ENCODE assay signal across 8 cellular contexts in the genomic region with DNA sequence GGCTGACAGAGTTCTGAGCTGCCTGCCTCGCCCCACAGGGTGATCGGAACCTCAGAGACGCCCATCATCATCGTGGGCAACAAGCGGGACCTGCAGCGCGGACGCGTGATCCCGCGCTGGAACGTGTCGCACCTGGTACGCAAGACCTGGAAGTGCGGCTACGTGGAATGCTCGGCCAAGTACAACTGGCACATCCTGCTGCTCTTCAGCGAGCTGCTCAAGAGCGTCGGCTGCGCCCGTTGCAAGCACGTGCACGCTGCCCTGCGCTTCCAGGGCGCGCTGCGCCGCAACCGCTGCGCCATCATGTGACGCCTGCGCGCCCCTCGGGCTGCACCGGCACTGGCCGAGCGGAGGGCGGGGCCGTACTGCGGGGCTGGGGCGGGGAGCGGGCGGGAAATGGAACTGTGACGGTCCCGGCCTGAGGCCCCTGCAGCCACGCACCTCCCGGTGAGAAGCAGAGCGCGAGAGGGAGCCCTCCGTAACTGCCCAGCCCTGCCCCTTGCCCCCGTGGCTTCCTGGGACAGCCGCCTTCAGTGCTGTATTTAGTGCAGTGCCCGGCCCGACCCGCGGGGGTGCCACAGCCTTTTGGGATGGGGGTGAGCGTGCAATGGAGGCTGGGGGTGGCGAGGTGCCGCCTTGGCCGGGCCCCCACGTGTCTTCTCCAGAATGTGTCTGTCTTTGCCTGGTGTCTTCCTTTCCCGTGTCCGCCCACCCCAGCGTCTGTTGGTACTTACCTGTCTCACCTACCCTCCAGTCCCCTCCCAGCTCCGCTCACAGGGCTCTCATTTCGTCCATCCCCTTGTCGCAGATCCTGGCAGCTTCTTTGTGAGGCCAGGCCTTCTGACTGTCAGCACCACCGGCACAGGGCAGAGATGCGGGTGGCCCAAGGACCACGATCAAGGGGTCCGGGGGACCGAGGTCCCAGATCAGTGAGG. TPM values are rescaled to one million over a fixed set of nuclear protein-coding genes. Genes with fewer than 3 reads are reported as not detected.
DNase-seq lines count a peak whose midpoint lies in the region; ATAC-seq, FAIRE-seq and TF ChIP-seq lines count a peak whose summit lies in the region.

No MANE protein-coding gene starts in this region.

- peaks cover 38% of the 10 kb centered on the region for H3K27me3 Mint-ChIP-seq in activated naive CD8-positive, alpha-beta T cell treated with anti-CD3 and anti-CD28 coated beads, Interleukin-2, amount 50 U/mL, for 24 hours
- H3K27me3 Mint-ChIP-seq in type B pancreatic cell, result peaks cover 40% of the 10 kb centered on the region

- CTCF ChIA-PET in HepG2 (lab: Yijun Ruan, JAX; ENCODE audit: low intra/inter-chr PET ratio, low total read pairs), result no interaction called here
- CTCF ChIA-PET in A673 (lab: Charles Lee), result no interaction called here

- H3K4me3 Mint-ChIP-seq in activated naive CD8-positive, alpha-beta T cell treated with anti-CD3 and anti-CD28 coated beads, Interleukin-2, amount 50 U/mL, for 24 hours, result peak overlapping the region; percentile 61
- peak overlapping the region; percentile 64 for H3K4me3 Mint-ChIP-seq in type B pancreatic cell

- TF ChIP-seq CTCF in HepG2 (CRISPR knock-in tag; IDR thresholded peaks at IDR 0.05) (no peak), type B pancreatic cell (conservative IDR thresholded peaks at IDR 0.05) (peak; percentile 29), A673 (conservative IDR thresholded peaks at IDR 0.05; ENCODE audit: low read depth, low read length) (no peak)

- no peaks in the 10 kb centered on the region for H3K36me3 ChIP-seq in HepG2 (replicated peaks in 1 of 2; ENCODE audit: control insufficient read depth in 1 of 2, insufficient read depth in 2 of 2, low read length in 2 of 2)
- no peaks in the 10 kb centered on the region for H3K36me3 ChIP-seq in A673 (ENCODE audit: insufficient read depth, low read length, poor library complexity, severe bottlenecking)

- WGBS in HepG2 (ENCODE audit: low lambda C conversion rate), result 85% methylated on average over 45 of the region's 73 CpGs

- peaks cover 7% of the 10 kb centered on the region for H3K4me1 Mint-ChIP-seq in activated naive CD8-positive, alpha-beta T cell treated with anti-CD3 and anti-CD28 coated beads, Interleukin-2, amount 50 U/mL, for 24 hours
- no peaks in the 10 kb centered on the region for H3K4me1 Mint-ChIP-seq in type B pancreatic cell (ENCODE audit: unreplicated experiment)

- no peak for TF ChIP-seq POLR2A in HepG2 (IDR thresholded peaks at IDR 0.05; ENCODE audit: insufficient read depth in 1 of 2, low read depth in 2 of 2, low read length in 2 of 2)

- intact Hi-C loops in HepG2 (cut with micrococcal nuclease; ENCODE audit: unreplicated experiment) (no loop called here), A673 (cut with micrococcal nuclease; ENCODE audit: unreplicated experiment) (loop anchor here (10.0 kb wide), 1 partner anchor 426 kb away; no protein-coding TSS in a partner anchor)

- H3K4me1 ChIP-seq in HepG2 (ENCODE audit: insufficient read depth, low read length) (no peaks in the 10 kb centered on the region), A673 (ENCODE audit: insufficient read depth, low read length, poor library complexity, severe bottlenecking) (no peaks in the 10 kb centered on the region)

- ATAC-seq in activated naive CD8-positive, alpha-beta T cell treated with anti-CD3 and anti-CD28 coated beads, Interleukin-2, amount 50 U/mL, for 24 hours, result peak; percentile 47
- no peak; the same call in 2 of the 3 replicates for ATAC-seq in HepG2
- no peak for ATAC-seq in HG03139 (IDR thresholded peaks at IDR 0.05; ENCODE audit: unreplicated experiment)

- H3K27ac ChIP-seq in HepG2 (ENCODE audit: extremely low read length, insufficient read depth, low read length), result no peak overlapping the region
- H3K27ac ChIP-seq in A673 (ENCODE audit: low read depth, low read length, poor library complexity, severe bottlenecking), result no peak overlapping the region

- no TSS peak for BruUV-seq in HepG2 (replicated peaks; lab: Mats Ljungman, UMichigan)
- BruUV-seq in A673 (replicated peaks; lab: Mats Ljungman, UMichigan), result no TSS peak

- DNase-seq in stimulated activated CD4-positive, alpha-beta T cell treated with anti-CD3 and anti-CD28 coated beads, Interleukin-15, amount 100 ng/mL, for 24 hours, result peak; percentile 54
- DNase-seq in stimulated activated CD4-positive, alpha-beta T cell treated with anti-CD3 and anti-CD28 coated beads, Interleukin-12 subunit alpha, Interleukin-12 subunit beta, amount 100 ng/mL, for 4 hours, result no peak
- no peak for DNase-seq in activated naive CD8-positive, alpha-beta T cell treated with anti-CD3 and anti-CD28 coated beads, Interleukin-2, amount 50 U/mL, for 24 hours
- DNase-seq in HepG2 (ENCODE audit: low spot score) (no peak), type B pancreatic cell (ENCODE audit: extremely low spot score, unreplicated experiment) (no peak), NOMO-1 treated with dmso at 0.1 percent for 144 hours (lab: John Stamatoyannopoulos, UW; ENCODE audit: unreplicated experiment) (no peak), A673 (ENCODE audit: low spot score) (no peak)

- no peaks in the 10 kb centered on the region for H3K36me3 Mint-ChIP-seq in activated naive CD8-positive, alpha-beta T cell treated with anti-CD3 and anti-CD28 coated beads, Interleukin-2, amount 50 U/mL, for 24 hours (ENCODE audit: low read depth)
- H3K36me3 Mint-ChIP-seq in type B pancreatic cell, result peaks cover 7% of the 10 kb centered on the region

- peaks cover 2 to 19% of the 10 kb centered on the region in 2 experiments; a peak in 2 of 5 replicates for H3K27me3 ChIP-seq in HepG2 (ENCODE audit: control insufficient read depth in 1 of 2, insufficient read depth in 2 of 2, low read length in 2 of 2)
- H3K27me3 ChIP-seq in A673 (replicated peaks; ENCODE audit: insufficient read depth, low read depth, low read length, poor library complexity), result no peaks in the 10 kb centered on the region

- POLR2A ChIA-PET in HepG2 (lab: Yijun Ruan, JAX) (no interaction called here), A673 (lab: Charles Lee; ENCODE audit: low non-redundant PET) (no interaction called here)

- no peaks in the 10 kb centered on the region for H4K20me1 ChIP-seq in HepG2 (ENCODE audit: insufficient read depth, low read length)

- no peak overlapping the region for H3K4me2 ChIP-seq in HepG2 (ENCODE audit: low read depth, low read length)

- TF ChIP-seq EP300 in HepG2 (IDR thresholded peaks at IDR 0.05; ENCODE audit: low read depth in 2 of 2, low read length in 2 of 2) (no peak), HepG2 (CRISPR knock-in tag; IDR thresholded peaks at IDR 0.05; ENCODE audit: borderline replicate concordance) (no peak)

- in situ Hi-C loops in HepG2 (cut with HindIII; ENCODE audit: extremely low pct_ligation_motif_present, low pct_unique_long_range_greater_than_20kb), result loop anchor here (10.0 to 25.0 kb wide), 2 partner anchors 186 to 429 kb away; no protein-coding TSS in a partner anchor

- H3K4me3 ChIP-seq in HepG2 (replicated peaks in 1 of 3; ENCODE audit: insufficient read depth in 1 of 3, low read depth in 2 of 3, low read length in 3 of 3) (no peak overlapping the region), A673 (ENCODE audit: low read depth, low read length, poor library complexity, severe bottlenecking) (no peak overlapping the region)

- no peak overlapping the region for H3K9ac ChIP-seq in HepG2 (ENCODE audit: insufficient read depth, low read depth, low read length)

- no peaks in the 10 kb centered on the region for H3K79me2 ChIP-seq in HepG2 (ENCODE audit: insufficient read depth, low read length)

- no peak overlapping the region for H3K27ac Mint-ChIP-seq in activated naive CD8-positive, alpha-beta T cell treated with anti-CD3 and anti-CD28 coated beads, Interleukin-2, amount 50 U/mL, for 24 hours
- H3K27ac Mint-ChIP-seq in type B pancreatic cell, result no peak overlapping the region

- no peak for TF ChIP-seq RAD21 in HepG2 (CRISPR knock-in tag; IDR thresholded peaks at IDR 0.05)

- H3K9me3 ChIP-seq in HepG2 (ENCODE audit: low read length) (no peaks in the 10 kb centered on the region), A673 (ENCODE audit: low read depth, low read length, poor library complexity, severe bottlenecking) (no peaks in the 10 kb centered on the region)

- no peak overlapping the region for H2AFZ ChIP-seq in HepG2 (ENCODE audit: low read length)

- H3K9me3 Mint-ChIP-seq in activated naive CD8-positive, alpha-beta T cell treated with anti-CD3 and anti-CD28 coated beads, Interleukin-2, amount 50 U/mL, for 24 hours, result no peaks in the 10 kb centered on the region
- no peaks in the 10 kb centered on the region for H3K9me3 Mint-ChIP-seq in type B pancreatic cell

- FAIRE-seq in HepG2 (lab: Jason Lieb, UNC), result no peak

RNA-seq across cellular contexts. Expression of gene RASL10B, which starts 9.8 kb away (rescaled TPM):
- total RNA-seq in HepG2 (2016; rRNA removed; fragmentation: Illumina TruSeq; extraction: Trizol) (11.0 TPM in 2 replicates), type B pancreatic cell (ENCODE audit: low replicate concordance) (6.4 and 29.4 TPM in 2 replicates), A673 (2021) (15.9 TPM in 2 replicates)
- 6.7 and 7.7 TPM in 2 replicates for total RNA-seq in HepG2 (2016; cell fraction: cytosol; rRNA removed; fragmentation: Illumina TruSeq; extraction: Trizol; ENCODE audit: low read depth)
- total RNA-seq in HepG2 (2016; cell fraction: insoluble cytoplasmic fraction; rRNA removed; fragmentation: Illumina TruSeq; extraction: Trizol), result 9.5 and 11.0 TPM in 2 replicates
- 22.4 and 23.7 TPM in 2 replicates for total RNA-seq in HepG2 (2016; cell fraction: membrane; rRNA removed; fragmentation: Illumina TruSeq; extraction: Trizol)
- 5.6 and 6.2 TPM in 2 replicates for total RNA-seq in HepG2 (2016; cell fraction: nucleus; rRNA removed; fragmentation: Illumina TruSeq; extraction: Trizol)
- 7.5 and 8.8 TPM in 2 replicates for polyA plus RNA-seq in HepG2 (2011; rRNA removed)
- 5.6 and 9.6 TPM in 2 replicates for polyA plus RNA-seq in HepG2 (2011; cell fraction: cytosol; rRNA removed)
- polyA plus RNA-seq in HepG2 (2011; cell fraction: nucleus; rRNA removed), result 7.2 and 7.9 TPM in 2 replicates
- 7.8 and 8.4 TPM in 2 replicates for polyA plus RNA-seq in HepG2 (2012)
- 10.8 and 10.9 TPM in 2 replicates for polyA plus RNA-seq in HepG2 (2016; cell fraction: cytosol; fragmentation: Illumina TruSeq; extraction: Trizol; ENCODE audit: low read depth)
- polyA plus RNA-seq in HepG2 (2016; cell fraction: insoluble cytoplasmic fraction; fragmentation: Illumina TruSeq; extraction: Trizol; ENCODE audit: low read depth), result 11.0 and 13.4 TPM in 2 replicates
- 23.2 and 26.5 TPM in 2 replicates for polyA plus RNA-seq in HepG2 (2016; cell fraction: membrane; fragmentation: Illumina TruSeq; extraction: Trizol; ENCODE audit: low read depth)
- 9.0 and 10.2 TPM in 2 replicates for polyA plus RNA-seq in HepG2 (2016; cell fraction: nucleus; fragmentation: Illumina TruSeq; extraction: Trizol; ENCODE audit: insufficient read depth, low read depth)
- polyA minus RNA-seq in HepG2 (2011; rRNA and poly(A)+ RNA removed; ENCODE audit: low replicate concordance), result 31.4 TPM in 1 of 2 replicates, not detected in the other
- 7.5 and 10.6 TPM in 2 replicates for polyA minus RNA-seq in HepG2 (2011; cell fraction: cytosol; rRNA and poly(A)+ RNA removed)
- polyA minus RNA-seq in HepG2 (2011; cell fraction: nucleus; rRNA and poly(A)+ RNA removed), result 5.0 and 7.1 TPM in 2 replicates

RNA-seq across cellular contexts. Expression of gene GAS2L2, which starts 11.8 kb away (rescaled TPM):
- total RNA-seq in HepG2 (2016; rRNA removed; fragmentation: Illumina TruSeq; extraction: Trizol), result not detected in 2 replicates
- total RNA-seq in HepG2 (2016; cell fraction: cytosol; rRNA removed; fragmentation: Illumina TruSeq; extraction: Trizol; ENCODE audit: low read depth), result not detected in 2 replicates
- not detected in 2 replicates for total RNA-seq in HepG2 (2016; cell fraction: insoluble cytoplasmic fraction; rRNA removed; fragmentation: Illumina TruSeq; extraction: Trizol)
- total RNA-seq in HepG2 (2016; cell fraction: membrane; rRNA removed; fragmentation: Illumina TruSeq; extraction: Trizol), result not detected in 2 replicates
- total RNA-seq in HepG2 (2016; cell fraction: nucleus; rRNA removed; fragmentation: Illumina TruSeq; extraction: Trizol), result not detected in 2 replicates
- polyA plus RNA-seq in HepG2 (2011; rRNA removed), result not detected in 2 replicates
- polyA plus RNA-seq in HepG2 (2011; cell fraction: cytosol; rRNA removed), result not detected in 2 replicates
- polyA plus RNA-seq in HepG2 (2011; cell fraction: nucleus; rRNA removed), result not detected in 2 replicates
- not detected in 2 replicates for polyA plus RNA-seq in HepG2 (2012)
- polyA plus RNA-seq in HepG2 (2016; cell fraction: cytosol; fragmentation: Illumina TruSeq; extraction: Trizol; ENCODE audit: low read depth), result not detected in 2 replicates
- polyA plus RNA-seq in HepG2 (2016; cell fraction: insoluble cytoplasmic fraction; fragmentation: Illumina TruSeq; extraction: Trizol; ENCODE audit: low read depth), result not detected in 2 replicates
- polyA plus RNA-seq in HepG2 (2016; cell fraction: membrane; fragmentation: Illumina TruSeq; extraction: Trizol; ENCODE audit: low read depth), result not detected in 2 replicates
- not detected in 2 replicates for polyA plus RNA-seq in HepG2 (2016; cell fraction: nucleus; fragmentation: Illumina TruSeq; extraction: Trizol; ENCODE audit: insufficient read depth, low read depth)
- 0.06 and 0.09 TPM in 2 replicates for polyA minus RNA-seq in HepG2 (2011; rRNA and poly(A)+ RNA removed; ENCODE audit: low replicate concordance)
- polyA minus RNA-seq in HepG2 (2011; cell fraction: cytosol; rRNA and poly(A)+ RNA removed), result not detected in 2 replicates
- not detected in 2 replicates for polyA minus RNA-seq in HepG2 (2011; cell fraction: nucleus; rRNA and poly(A)+ RNA removed)
- total RNA-seq in type B pancreatic cell (ENCODE audit: low replicate concordance), result 0.22 TPM in 1 of 2 replicates, not detected in the other
- not detected in 2 replicates for total RNA-seq in A673 (2021)

RNA-seq across cellular contexts. Expression of gene C17orf50, which starts 19.4 kb away (rescaled TPM):
- total RNA-seq in HepG2 (2016; rRNA removed; fragmentation: Illumina TruSeq; extraction: Trizol), result not detected in 2 replicates
- not detected in 2 replicates for total RNA-seq in HepG2 (2016; cell fraction: cytosol; rRNA removed; fragmentation: Illumina TruSeq; extraction: Trizol; ENCODE audit: low read depth)
- total RNA-seq in HepG2 (2016; cell fraction: insoluble cytoplasmic fraction; rRNA removed; fragmentation: Illumina TruSeq; extraction: Trizol), result not detected in 2 replicates
- total RNA-seq in HepG2 (2016; cell fraction: membrane; rRNA removed; fragmentation: Illumina TruSeq; extraction: Trizol), result not detected in 2 replicates
- not detected in 2 replicates for total RNA-seq in HepG2 (2016; cell fraction: nucleus; rRNA removed; fragmentation: Illumina TruSeq; extraction: Trizol)
- polyA plus RNA-seq in HepG2 (2011; rRNA removed), result not detected in 2 replicates
- polyA plus RNA-seq in HepG2 (2011; cell fraction: cytosol; rRNA removed), result not detected in 2 replicates
- polyA plus RNA-seq in HepG2 (2011; cell fraction: nucleus; rRNA removed), result not detected in 2 replicates
- polyA plus RNA-seq in HepG2 (2012), result not detected in 2 replicates
- not detected in 2 replicates for polyA plus RNA-seq in HepG2 (2016; cell fraction: cytosol; fragmentation: Illumina TruSeq; extraction: Trizol; ENCODE audit: low read depth)
- polyA plus RNA-seq in HepG2 (2016; cell fraction: insoluble cytoplasmic fraction; fragmentation: Illumina TruSeq; extraction: Trizol; ENCODE audit: low read depth), result not detected in 2 replicates
- polyA plus RNA-seq in HepG2 (2016; cell fraction: membrane; fragmentation: Illumina TruSeq; extraction: Trizol; ENCODE audit: low read depth), result not detected in 2 replicates
- polyA plus RNA-seq in HepG2 (2016; cell fraction: nucleus; fragmentation: Illumina TruSeq; extraction: Trizol; ENCODE audit: insufficient read depth, low read depth), result not detected in 2 replicates
- not detected in 2 replicates for polyA minus RNA-seq in HepG2 (2011; rRNA and poly(A)+ RNA removed; ENCODE audit: low replicate concordance)
- polyA minus RNA-seq in HepG2 (2011; cell fraction: cytosol; rRNA and poly(A)+ RNA removed), result not detected in 2 replicates
- not detected in 2 replicates for polyA minus RNA-seq in HepG2 (2011; cell fraction: nucleus; rRNA and poly(A)+ RNA removed)
- total RNA-seq in type B pancreatic cell (ENCODE audit: low replicate concordance), result not detected in 2 replicates
- not detected in 2 replicates for total RNA-seq in A673 (2021)

RNA-seq across cellular contexts. Expression of gene MMP28, which starts 54.2 kb away (rescaled TPM):
- total RNA-seq in HepG2 (2016; rRNA removed; fragmentation: Illumina TruSeq; extraction: Trizol) (not detected in 2 replicates), type B pancreatic cell (ENCODE audit: low replicate concordance) (0.97 and 1.8 TPM in 2 replicates), A673 (2021) (not detected in 2 replicates)
- total RNA-seq in HepG2 (2016; cell fraction: cytosol; rRNA removed; fragmentation: Illumina TruSeq; extraction: Trizol; ENCODE audit: low read depth), result not detected in 2 replicates
- total RNA-seq in HepG2 (2016; cell fraction: insoluble cytoplasmic fraction; rRNA removed; fragmentation: Illumina TruSeq; extraction: Trizol), result not detected in 2 replicates
- total RNA-seq in HepG2 (2016; cell fraction: membrane; rRNA removed; fragmentation: Illumina TruSeq; extraction: Trizol), result not detected in 2 replicates
- not detected in 2 replicates for total RNA-seq in HepG2 (2016; cell fraction: nucleus; rRNA removed; fragmentation: Illumina TruSeq; extraction: Trizol)
- polyA plus RNA-seq in HepG2 (2011; rRNA removed), result not detected in 2 replicates
- polyA plus RNA-seq in HepG2 (2011; cell fraction: cytosol; rRNA removed), result not detected in 2 replicates
- not detected in 2 replicates for polyA plus RNA-seq in HepG2 (2011; cell fraction: nucleus; rRNA removed)
- polyA plus RNA-seq in HepG2 (2012), result not detected in 2 replicates
- not detected in 2 replicates for polyA plus RNA-seq in HepG2 (2016; cell fraction: cytosol; fragmentation: Illumina TruSeq; extraction: Trizol; ENCODE audit: low read depth)
- not detected in 2 replicates for polyA plus RNA-seq in HepG2 (2016; cell fraction: insoluble cytoplasmic fraction; fragmentation: Illumina TruSeq; extraction: Trizol; ENCODE audit: low read depth)
- not detected in 2 replicates for polyA plus RNA-seq in HepG2 (2016; cell fraction: membrane; fragmentation: Illumina TruSeq; extraction: Trizol; ENCODE audit: low read depth)
- polyA plus RNA-seq in HepG2 (2016; cell fraction: nucleus; fragmentation: Illumina TruSeq; extraction: Trizol; ENCODE audit: insufficient read depth, low read depth), result not detected in 2 replicates
- polyA minus RNA-seq in HepG2 (2011; rRNA and poly(A)+ RNA removed; ENCODE audit: low replicate concordance), result 11.8 TPM in 1 of 2 replicates, not detected in the other
- polyA minus RNA-seq in HepG2 (2011; cell fraction: cytosol; rRNA and poly(A)+ RNA removed), result not detected in 2 replicates
- polyA minus RNA-seq in HepG2 (2011; cell fraction: nucleus; rRNA and poly(A)+ RNA removed), result not detected in 2 replicates
